In genomic region chr11:91133361-91133760, GRCh38 we compare ENCODE assay signal across 1 cellular context.
TF ChIP-seq lines count a peak whose summit lies in the region.

No MANE protein-coding gene starts in this region.

TF ChIP-seq in IMR-90, 13 proteins besides CTCF, POLR2A, EP300 and RAD21 (continued from another document):
- TF ChIP-seq SMC3 (IDR thresholded peaks at IDR 0.05; ENCODE audit: low read depth, low read length), result no peak
- TF ChIP-seq RFX5 (IDR thresholded peaks at IDR 0.05; ENCODE audit: low read depth, low read length), result no peak
- no peak for TF ChIP-seq RCOR1 (IDR thresholded peaks at IDR 0.05; ENCODE audit: insufficient replicate concordance, low read length)
